In the genomic region with DNA sequence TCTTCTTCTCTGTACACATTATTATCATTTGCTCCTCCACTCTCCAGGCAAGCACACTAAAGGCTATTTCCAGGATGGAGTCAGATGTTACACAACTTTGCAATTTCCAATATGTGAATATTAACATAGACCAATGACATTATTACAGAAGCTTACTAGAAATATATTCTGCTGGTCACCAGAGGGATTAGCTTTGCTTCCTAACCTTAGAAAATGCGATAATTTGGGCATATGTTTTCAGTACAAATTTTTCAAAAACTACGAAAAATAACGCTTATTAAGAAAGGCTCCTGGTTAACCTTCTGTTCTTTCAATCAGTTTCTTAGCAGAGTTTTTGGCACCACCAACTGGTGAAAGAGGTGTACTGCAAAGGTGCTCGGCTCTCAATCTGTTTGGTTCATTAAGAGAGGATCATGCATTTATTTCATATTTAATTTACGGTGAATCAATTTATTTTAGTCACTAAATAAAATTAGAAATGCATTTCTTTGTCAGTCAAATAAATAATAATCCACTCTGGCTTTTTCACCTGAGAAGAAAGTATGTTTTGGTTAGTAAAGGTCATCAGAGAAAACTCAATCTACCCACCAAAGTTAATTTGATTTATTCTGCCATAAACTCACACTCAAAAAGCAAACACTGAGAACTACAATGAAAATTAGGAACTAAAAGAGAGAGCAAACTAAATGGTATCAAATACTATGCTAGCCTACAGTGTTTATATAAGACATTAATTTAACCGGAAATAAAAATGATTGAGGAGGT, we compare ENCODE assay signal across 8 cellular contexts. TPM values are rescaled to one million over a fixed set of nuclear protein-coding genes. Genes with fewer than 3 reads are reported as not detected.
A peak's percentile ranks its signal among the peaks of the same experiment; 100 is the strongest.
DNase-seq lines count a peak whose midpoint lies in the region; ATAC-seq, FAIRE-seq and TF ChIP-seq lines count a peak whose summit lies in the region.

No MANE protein-coding gene starts in this region.

- TF ChIP-seq POLR2A in gastroesophageal sphincter (IDR thresholded peaks at IDR 0.05): no peak

- H3K36me3 Mint-ChIP-seq in progenitor cell of endocrine pancreas (ENCODE audit: insufficient read depth): no peaks in the 10 kb centered on the region

- H3K4me1 Mint-ChIP-seq in progenitor cell of endocrine pancreas (ENCODE audit: low read depth): peaks cover 12% of the 10 kb centered on the region

- H3K27ac Mint-ChIP-seq in progenitor cell of endocrine pancreas: no peak overlapping the region

- H3K36me3 ChIP-seq in SJCRH30 (no peaks in the 10 kb centered on the region), gastroesophageal sphincter (no peaks in the 10 kb centered on the region)

- DNase-seq in LoVo (ENCODE audit: low spot score): peak; percentile 65
- DNase-seq in SJCRH30: peak; percentile 34 to 83
- peak; percentile 24 for DNase-seq in activated effector memory CD4-positive, alpha-beta T cell treated with Interleukin-2 at 50 U/mL for 16 hours
- peak; percentile 36 for DNase-seq in progenitor cell of endocrine pancreas (ENCODE audit: low spot score, unreplicated experiment)
- peak; percentile 38 for DNase-seq in urothelium cell line (ENCODE audit: low spot score)

- TF ChIP-seq CTCF in gastroesophageal sphincter (IDR thresholded peaks at IDR 0.05) (peak; percentile 92 to 97 (median 96)), progenitor cell of endocrine pancreas (IDR thresholded peaks at IDR 0.05; ENCODE audit: unreplicated experiment) (peak; percentile 95)

- H3K27me3 Mint-ChIP-seq in progenitor cell of endocrine pancreas: no peaks in the 10 kb centered on the region

- H3K9me3 ChIP-seq in SJCRH30 (replicated peaks) (no peaks in the 10 kb centered on the region), gastroesophageal sphincter (no peaks in the 10 kb centered on the region)

- H3K4me3 ChIP-seq in SJCRH30: no peak overlapping the region
- H3K4me3 ChIP-seq in gastroesophageal sphincter: no peak overlapping the region

- WGBS in gastroesophageal sphincter (ENCODE audit: low coverage in 1 of 2), 2 donors: 10 to 17% methylated on average over 6 of the region's 6 CpGs

- no peaks in the 10 kb centered on the region for H3K27me3 ChIP-seq in SJCRH30
- no peaks in the 10 kb centered on the region for H3K27me3 ChIP-seq in gastroesophageal sphincter

- no peak for TF ChIP-seq EP300 in gastroesophageal sphincter (IDR thresholded peaks at IDR 0.05)

- FAIRE-seq in G401.6 (lab: Jason Lieb, UNC): peak; percentile 90
- FAIRE-seq in urothelium cell line (lab: Jason Lieb, UNC): no peak

- ATAC-seq in gastroesophageal sphincter: peak; percentile 63
- no peak for ATAC-seq in GM18858 (IDR thresholded peaks at IDR 0.05; ENCODE audit: unreplicated experiment)

- no peaks in the 10 kb centered on the region for H3K9me3 Mint-ChIP-seq in progenitor cell of endocrine pancreas (ENCODE audit: low read depth)

- H3K4me1 ChIP-seq in SJCRH30 (peaks cover 10% of the 10 kb centered on the region), gastroesophageal sphincter (peaks cover 6 to 39% (median 7%) of the 10 kb centered on the region in 3 donors)

- H3K27ac ChIP-seq in SJCRH30 (no peak overlapping the region), gastroesophageal sphincter (peak overlapping the region in 1 of 4 donors; percentile 27)

- no peak overlapping the region for H3K4me3 Mint-ChIP-seq in progenitor cell of endocrine pancreas (ENCODE audit: low read depth)

RNA-seq across cellular contexts. Expression of a gene that starts 39.2 kb away (rescaled TPM):
- 14.8 and 15.3 TPM in 2 replicates for total RNA-seq in SJCRH30 (2014; rRNA removed; shearing (Covaris generic))
- 1 to 10 TPM in 3 of 4 donors, under 1 TPM in 1; 0.93 to 9.6 (median 3.1) TPM for total RNA-seq in gastroesophageal sphincter
- total RNA-seq in progenitor cell of endocrine pancreas: 18.1 and 20.8 TPM in 2 replicates

RNA-seq across cellular contexts. Expression of a gene that starts 40.4 kb away (rescaled TPM):
- total RNA-seq in SJCRH30 (2014; rRNA removed; shearing (Covaris generic)): 54.0 and 58.5 TPM in 2 replicates
- 10 to 100 TPM in 2 of 4 donors, 1 to 10 TPM in 2; 5.4 to 12.1 (median 10.3) TPM for total RNA-seq in gastroesophageal sphincter
- total RNA-seq in progenitor cell of endocrine pancreas: 45.9 and 46.6 TPM in 2 replicates
